8 cellular contexts compared by ENCODE assay signal in the genomic region with DNA sequence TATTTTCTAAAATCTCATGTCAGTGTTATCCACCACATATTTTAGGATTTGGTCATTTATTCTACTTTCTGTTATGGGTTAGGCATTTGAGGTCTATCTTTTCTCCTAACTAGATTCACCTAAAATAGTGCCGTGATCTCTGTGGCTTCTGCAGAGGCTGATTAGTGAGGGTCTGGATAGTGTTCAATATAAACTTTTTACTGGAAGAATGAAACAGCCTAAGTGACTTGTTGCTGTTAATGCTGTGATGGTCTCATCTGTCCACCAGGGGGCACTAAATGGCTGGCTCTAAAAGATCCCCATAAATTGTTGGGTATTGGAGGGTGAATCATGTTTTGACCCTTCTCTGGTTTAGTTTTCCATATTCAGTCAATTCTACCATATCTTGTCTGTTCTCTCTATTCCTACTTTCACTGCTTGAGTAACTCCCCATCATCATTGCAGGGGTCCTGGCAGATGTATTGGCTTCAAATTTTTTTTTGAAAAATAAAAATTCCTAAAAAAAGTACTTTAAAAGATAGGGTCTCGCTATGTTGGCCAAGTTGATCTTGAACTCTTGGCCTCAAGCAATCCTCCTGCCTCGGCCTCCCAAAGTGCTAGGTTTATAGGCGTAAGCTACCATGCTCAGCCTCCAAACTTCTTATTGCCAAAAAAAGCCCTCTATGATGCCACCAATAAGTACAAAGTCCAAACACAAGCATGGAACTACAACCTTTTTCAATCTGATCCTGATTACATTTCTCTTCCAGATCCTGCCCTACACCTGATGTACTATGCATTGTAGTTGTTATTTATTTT. TPM values are rescaled to one million over a fixed set of nuclear protein-coding genes. Genes with fewer than 3 reads are reported as not detected.
DNase-seq lines count a peak whose midpoint lies in the region; ATAC-seq lines count a peak whose summit lies in the region.

No MANE protein-coding gene starts in this region.

- H3K27ac ChIP-seq in mesendoderm (ENCODE audit: low read depth, low read length), result no peak overlapping the region

- no peak overlapping the region for H4K8ac ChIP-seq in mesendoderm (ENCODE audit: low read depth, low read length)

- H3K36me3 Mint-ChIP-seq in effector memory CD8-positive, alpha-beta T cell (ENCODE audit: insufficient read depth), result peaks cover 42% of the 10 kb centered on the region

- H3K79me2 ChIP-seq in mesendoderm (ENCODE audit: control insufficient read depth, insufficient read depth, low read length), result peaks cover 4% of the 10 kb centered on the region

- H3K4me2 ChIP-seq in mesendoderm (ENCODE audit: low read length), result no peak overlapping the region

- H4K5ac ChIP-seq in mesendoderm (ENCODE audit: low read length), result no peak overlapping the region

- H3K27me3 ChIP-seq in mesendoderm (ENCODE audit: insufficient read depth, low read length, poor library complexity), result no peaks in the 10 kb centered on the region

- ATAC-seq in HG03175 (IDR thresholded peaks at IDR 0.05; ENCODE audit: unreplicated experiment) (peak; percentile 43), GM21526 (IDR thresholded peaks at IDR 0.05; ENCODE audit: low FRiP score, unreplicated experiment) (no peak)
- ATAC-seq in effector memory CD8-positive, alpha-beta T cell (replicated peaks), result peak; percentile 74

- H2BK15ac ChIP-seq in mesendoderm (replicated peaks; ENCODE audit: low read depth), result no peak overlapping the region

- H3K18ac ChIP-seq in mesendoderm (ENCODE audit: low read length), result no peak overlapping the region

- H2BK5ac ChIP-seq in mesendoderm (ENCODE audit: low read length), result no peak overlapping the region

- H3K36me3 ChIP-seq in mesendoderm (ENCODE audit: control insufficient read depth, insufficient read depth, low read length), result peaks cover 3% of the 10 kb centered on the region

- no peak overlapping the region for H3K56ac ChIP-seq in mesendoderm (ENCODE audit: low read length)

- WGBS in mesendoderm (ENCODE audit: extremely low coverage, insufficient coverage, low lambda C conversion rate), result no CpG with 5 or more reads among the region's 4 CpGs

- H3K4me1 Mint-ChIP-seq in effector memory CD8-positive, alpha-beta T cell (ENCODE audit: low read depth in 2 of 2), result peaks cover 1 to 4% of the 10 kb centered on the region in 2 donors

- no peak overlapping the region for H3K4me3 Mint-ChIP-seq in effector memory CD8-positive, alpha-beta T cell

- H3K9ac ChIP-seq in mesendoderm (ENCODE audit: low read length), result no peak overlapping the region

- no peak overlapping the region for H2AK5ac ChIP-seq in mesendoderm (ENCODE audit: low read length)

- no peak overlapping the region for H3K4me3 ChIP-seq in mesendoderm (ENCODE audit: low read length)

- H3K27ac Mint-ChIP-seq in effector memory CD8-positive, alpha-beta T cell, result no peak overlapping the region

- DNase-seq in COLO829 (ENCODE audit: low spot score), result peak; percentile 84
- peak; percentile 63 for DNase-seq in NCI-H748 treated with DMSO at 0.1 percent for 48 hours (lab: John Stamatoyannopoulos, UW)
- DNase-seq in activated CD4-positive, alpha-beta T cell treated with anti-CD3 and anti-CD28 coated beads, Interleukin-2, amount 50 U/mL, for 48 hours, result peak; percentile 69 to 74
- peak; percentile 48 to 53 (median 50) for DNase-seq in effector memory CD8-positive, alpha-beta T cell
- peak; percentile 75 for DNase-seq in mesendoderm
- peak; percentile 45 for DNase-seq in stimulated activated CD8-positive, alpha-beta memory T cell treated with anti-CD3 and anti-CD28 coated beads, Interleukin-7, amount 100 ng/mL, for 24 hours (ENCODE audit: low read depth)

- peaks cover 4% of the 10 kb centered on the region for H3K79me1 ChIP-seq in mesendoderm (ENCODE audit: low read length)

- no peaks in the 10 kb centered on the region for H3K4me1 ChIP-seq in mesendoderm (ENCODE audit: control insufficient read depth, low read depth, low read length)

- H2BK120ac ChIP-seq in mesendoderm (ENCODE audit: low read depth, low read length), result no peak overlapping the region

- H3K27me3 Mint-ChIP-seq in effector memory CD8-positive, alpha-beta T cell, result no peaks in the 10 kb centered on the region

- no peak overlapping the region for H3K4ac ChIP-seq in mesendoderm (ENCODE audit: low read depth, low read length)

- no peaks in the 10 kb centered on the region for H3K9me3 Mint-ChIP-seq in effector memory CD8-positive, alpha-beta T cell

- H3K23ac ChIP-seq in mesendoderm (ENCODE audit: low read length), result no peak overlapping the region

RNA-seq across cellular contexts. Expression of a gene that starts 6.9 kb away (rescaled TPM):
- 246 TPM for polyA plus RNA-seq in mesendoderm (2013, experiment 1 of 2)
- 254 TPM for polyA plus RNA-seq in mesendoderm (2013, experiment 2 of 2)

RNA-seq across cellular contexts. Expression of a gene that starts 21.5 kb away (rescaled TPM):
- 6.5 TPM for polyA plus RNA-seq in mesendoderm (2013, experiment 1 of 2)
- polyA plus RNA-seq in mesendoderm (2013, experiment 2 of 2), result 6.5 TPM

RNA-seq across cellular contexts. Expression of a gene that starts 24.5 kb away (rescaled TPM):
- 15.4 TPM for polyA plus RNA-seq in mesendoderm (2013, experiment 1 of 2)
- polyA plus RNA-seq in mesendoderm (2013, experiment 2 of 2), result 16.7 TPM

RNA-seq across cellular contexts. Expression of a gene that starts 25.5 kb away (rescaled TPM):
- 1.8 TPM for polyA plus RNA-seq in mesendoderm (2013, experiment 1 of 2)
- 1.8 TPM for polyA plus RNA-seq in mesendoderm (2013, experiment 2 of 2)

RNA-seq across cellular contexts. Expression of a gene that starts 36.8 kb away (rescaled TPM):
- polyA plus RNA-seq in mesendoderm (2013, experiment 1 of 2), result 11.1 TPM
- 10.3 TPM for polyA plus RNA-seq in mesendoderm (2013, experiment 2 of 2)
